ENCODE assay signal across 8 cellular contexts in genomic region chr17:19533718-19534561, GRCh38. TPM values are rescaled to one million over a fixed set of nuclear protein-coding genes. Genes with fewer than 3 reads are reported as not detected.
DNase-seq lines count a peak whose midpoint lies in the region; ATAC-seq, FAIRE-seq and TF ChIP-seq lines count a peak whose summit lies in the region.

Gene SLC47A1 (plus strand): TSS chr17:19533854. CDS start chr17:19533940, 86 bp downstream.

- DNase-seq in A549 (ENCODE audit: low read depth in 1 of 2, low spot score in 1 of 2) (peak; percentile 72 to 76), GM20000 (ENCODE audit: low spot score) (peak; percentile 52), Right ventricle myocardium superior (peak; percentile 61), NCI-H1092 treated with DMSO at 0.1 percent for 48 hours (lab: John Stamatoyannopoulos, UW) (no peak), GM10248 (ENCODE audit: extremely low spot score) (no peak), NCI-H526 treated with DMSO at 0.1 percent for 48 hours (lab: John Stamatoyannopoulos, UW) (no peak)
- DNase-seq in activated T-cell treated with anti-CD3 and anti-CD28 coated beads, Interleukin-2, amount 50 U/mL, for 1 hour = peak; percentile 24

- peak within 1 kb of the TSS; percentile 75 to 89 for H3K27ac ChIP-seq in A549
- no peak within 1 kb of the TSS for H3K27ac ChIP-seq in parathyroid adenoma

- TF ChIP-seq CTCF in A549 (IDR thresholded peaks at IDR 0.05) = no peak
- no peak for TF ChIP-seq CTCF in GM20000 (IDR thresholded peaks at IDR 0.05; ENCODE audit: extremely low read depth, missing control alignments)
- no peak for TF ChIP-seq CTCF in parathyroid adenoma (IDR thresholded peaks at IDR 0.05)
- no peak for TF ChIP-seq CTCF in GM10248 (IDR thresholded peaks at IDR 0.05; ENCODE audit: control extremely low read depth, extremely low read depth, low read depth, missing control alignments)

- H3K4me2 ChIP-seq in A549 (peak within 1 kb of the TSS; percentile 82), parathyroid adenoma (ENCODE audit: low read length) (peak within 1 kb of the TSS; percentile 61)

- H3K9ac ChIP-seq in parathyroid adenoma = no peak within 1 kb of the TSS

- H3K36me3 ChIP-seq in parathyroid adenoma (ENCODE audit: control insufficient read depth, insufficient read depth, low read length) = no peaks in the 10 kb centered on the region

- CTCF ChIA-PET in A549 (lab: Yijun Ruan, JAX) (interaction anchor here (0.6 to 6.1 kb wide), 18 partner anchors 8 to 625 kb away, joined by 3 to 29 read pairs (median 6); partner anchors contain the start of gene ALDH3A2), GM10248 (lab: Yijun Ruan, JAX) (interaction anchor here (1.4 to 2.0 kb wide), 3 partner anchors 16 to 233 kb away, joined by 3 to 4 read pairs (median 4); no protein-coding TSS in a partner anchor)

- FAIRE-seq in A549 (lab: Jason Lieb, UNC) = no peak

- peaks cover 10% of the 10 kb centered on the region; the same call in 2 of the 3 replicates for H3K4me1 ChIP-seq in A549
- no peaks in the 10 kb centered on the region for H3K4me1 ChIP-seq in parathyroid adenoma

- no peaks in the 10 kb centered on the region for H3K79me2 ChIP-seq in parathyroid adenoma

- intact Hi-C loops in Right ventricle myocardium superior (cut with DNase I) = no loop called here

- TF ChIP-seq POLR2A in A549 (IDR thresholded peaks at IDR 0.05; ENCODE audit: low read length) = peak; percentile 83

- TF ChIP-seq RAD21 in A549 (conservative IDR thresholded peaks at IDR 0.05 in 1 of 2, IDR thresholded peaks at IDR 0.05 in 1 of 2) = no peak

- POLR2A ChIA-PET in A549 (lab: Yijun Ruan, JAX) (interaction anchor here (0.6 to 2.8 kb wide), 5 partner anchors 110 to 220 kb away, joined by 3 to 27 read pairs (median 3); partner anchors contain the start of gene ALDH3A2), GM10248 (lab: Yijun Ruan, JAX) (no interaction called here)

- H3K4me3 ChIP-seq in A549 (peak within 1 kb of the TSS; percentile 64), parathyroid adenoma (ENCODE audit: low read depth, low read length) (peak within 1 kb of the TSS; percentile 31)

- H2AFZ ChIP-seq in parathyroid adenoma = peak within 1 kb of the TSS; percentile 80

- TF ChIP-seq EP300 in A549 (IDR thresholded peaks at IDR 0.05) = no peak

- no peaks in the 10 kb centered on the region for H3K9me3 ChIP-seq in A549
- H3K9me3 ChIP-seq in parathyroid adenoma (ENCODE audit: control insufficient read depth, low read length) = no peaks in the 10 kb centered on the region

- ATAC-seq in A549 (peak; percentile 96 to 99), Right ventricle myocardium superior (ENCODE audit: poor library complexity) (peak; percentile 96)

- H3K27me3 ChIP-seq in parathyroid adenoma (ENCODE audit: control insufficient read depth, insufficient read depth, low read length) = no peaks in the 10 kb centered on the region

- WGBS in A549 (ENCODE audit: missing lambda C conversion rate) = under 1% methylated on average over 38 of the region's 87 CpGs

TF ChIP-seq in A549, 52 proteins besides CTCF, POLR2A, EP300 and RAD21:
- TF ChIP-seq HDAC2 (IDR thresholded peaks at IDR 0.05) (peak; percentile 97), PHF8 (IDR thresholded peaks at IDR 0.05; ENCODE audit: borderline replicate concordance, low read depth) (peak; percentile 86), TFCP2L1 (CRISPR knock-in tag; IDR thresholded peaks at IDR 0.05) (no peak), JUN (IDR thresholded peaks at IDR 0.05) (peak in 1 of 2 experiments; percentile 56; a peak in 3 of 5 replicates), FOSL2 (IDR thresholded peaks at IDR 0.05) (no peak), FOSL2 (CRISPR knock-in tag; IDR thresholded peaks at IDR 0.05) (no peak), NPAS2 (CRISPR knock-in tag; IDR thresholded peaks at IDR 0.05; ENCODE audit: borderline replicate concordance) (no peak), MAX (IDR thresholded peaks at IDR 0.05) (peak; percentile 76), FOSB (CRISPR knock-in tag; IDR thresholded peaks at IDR 0.05) (no peak), HMGXB4 (CRISPR knock-in tag; IDR thresholded peaks at IDR 0.05; ENCODE audit: borderline replicate concordance) (peak; percentile 13; the same call in 1 of the 2 replicates), E2F6 (IDR thresholded peaks at IDR 0.05; ENCODE audit: borderline replicate concordance, low read depth) (peak; percentile 68), GATA3 (IDR thresholded peaks at IDR 0.05; ENCODE audit: borderline replicate concordance) (peak; percentile 21; the same call in 1 of the 2 replicates)
TF ChIP-seq in A549: peak in this region for 7.

RNA-seq across cellular contexts. Expression of gene SLC47A1, which starts in this region (rescaled TPM):
- 21.1 and 35.1 TPM in 2 replicates for polyA plus RNA-seq in A549 (2011; rRNA removed)
- polyA plus RNA-seq in A549 (2012; cell fraction: cytosol; rRNA removed) = 18.6 and 25.8 TPM in 2 replicates
- 48.3 and 50.2 TPM in 2 replicates for polyA plus RNA-seq in A549 (2012; cell fraction: nucleus; rRNA removed)
- polyA plus RNA-seq in A549 (2017; fragmentation: RNase III; extraction: RNeasy Plus Mini Kit Qiagen cat#74134 plus additional on column Dnase treatment) = 20.4 to 24.6 TPM (median 24.2 TPM) in 3 replicates
- polyA minus RNA-seq in A549 (2011; rRNA and poly(A)+ RNA removed) = 60.5 and 93.6 TPM in 2 replicates
- 3.7 TPM for total RNA-seq in Right ventricle myocardium superior

Comparison
In these comparisons a context has a peak if more than half of its experiments do, and no peak if none do; other contexts are left out.
1. DNase-seq: peak in A549 (2 of 2), GM20000 (single experiment), activated T-cell treated with anti-CD3 and anti-CD28 coated beads, Interleukin-2, amount 50 U/mL, for 1 hour (single experiment) and Right ventricle myocardium superior (single experiment); none in NCI-H1092 treated with DMSO at 0.1 percent for 48 hours (single experiment), GM10248 (single experiment) and NCI-H526 treated with DMSO at 0.1 percent for 48 hours (single experiment).